ENCODE assay signal across 1 cellular context in the genomic region with DNA sequence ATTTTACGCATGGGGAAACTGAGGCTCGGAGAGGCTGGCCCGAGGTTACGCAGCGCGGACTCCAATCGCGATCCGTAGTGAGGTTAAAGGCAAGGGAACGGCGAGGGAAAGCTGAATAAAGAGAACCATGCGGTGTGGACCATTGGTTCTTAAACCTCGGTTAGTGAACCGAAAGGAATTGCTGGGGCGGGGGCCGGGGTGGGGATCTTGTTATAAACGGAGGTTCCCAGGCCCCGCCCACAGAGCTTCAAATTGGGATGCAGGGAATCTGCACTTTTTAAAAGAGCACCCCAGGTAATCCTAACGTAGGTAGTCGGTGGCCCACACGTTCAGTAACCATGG.
TF ChIP-seq lines count a peak whose summit lies in the region.

No MANE protein-coding gene starts in this region.

TF ChIP-seq in K562, 482 proteins besides CTCF, POLR2A, EP300 and RAD21 (continued from another document):
- TF ChIP-seq RFX7 (CRISPR knock-in tag; IDR thresholded peaks at IDR 0.05) = no peak
- TF ChIP-seq, protein P1, sequence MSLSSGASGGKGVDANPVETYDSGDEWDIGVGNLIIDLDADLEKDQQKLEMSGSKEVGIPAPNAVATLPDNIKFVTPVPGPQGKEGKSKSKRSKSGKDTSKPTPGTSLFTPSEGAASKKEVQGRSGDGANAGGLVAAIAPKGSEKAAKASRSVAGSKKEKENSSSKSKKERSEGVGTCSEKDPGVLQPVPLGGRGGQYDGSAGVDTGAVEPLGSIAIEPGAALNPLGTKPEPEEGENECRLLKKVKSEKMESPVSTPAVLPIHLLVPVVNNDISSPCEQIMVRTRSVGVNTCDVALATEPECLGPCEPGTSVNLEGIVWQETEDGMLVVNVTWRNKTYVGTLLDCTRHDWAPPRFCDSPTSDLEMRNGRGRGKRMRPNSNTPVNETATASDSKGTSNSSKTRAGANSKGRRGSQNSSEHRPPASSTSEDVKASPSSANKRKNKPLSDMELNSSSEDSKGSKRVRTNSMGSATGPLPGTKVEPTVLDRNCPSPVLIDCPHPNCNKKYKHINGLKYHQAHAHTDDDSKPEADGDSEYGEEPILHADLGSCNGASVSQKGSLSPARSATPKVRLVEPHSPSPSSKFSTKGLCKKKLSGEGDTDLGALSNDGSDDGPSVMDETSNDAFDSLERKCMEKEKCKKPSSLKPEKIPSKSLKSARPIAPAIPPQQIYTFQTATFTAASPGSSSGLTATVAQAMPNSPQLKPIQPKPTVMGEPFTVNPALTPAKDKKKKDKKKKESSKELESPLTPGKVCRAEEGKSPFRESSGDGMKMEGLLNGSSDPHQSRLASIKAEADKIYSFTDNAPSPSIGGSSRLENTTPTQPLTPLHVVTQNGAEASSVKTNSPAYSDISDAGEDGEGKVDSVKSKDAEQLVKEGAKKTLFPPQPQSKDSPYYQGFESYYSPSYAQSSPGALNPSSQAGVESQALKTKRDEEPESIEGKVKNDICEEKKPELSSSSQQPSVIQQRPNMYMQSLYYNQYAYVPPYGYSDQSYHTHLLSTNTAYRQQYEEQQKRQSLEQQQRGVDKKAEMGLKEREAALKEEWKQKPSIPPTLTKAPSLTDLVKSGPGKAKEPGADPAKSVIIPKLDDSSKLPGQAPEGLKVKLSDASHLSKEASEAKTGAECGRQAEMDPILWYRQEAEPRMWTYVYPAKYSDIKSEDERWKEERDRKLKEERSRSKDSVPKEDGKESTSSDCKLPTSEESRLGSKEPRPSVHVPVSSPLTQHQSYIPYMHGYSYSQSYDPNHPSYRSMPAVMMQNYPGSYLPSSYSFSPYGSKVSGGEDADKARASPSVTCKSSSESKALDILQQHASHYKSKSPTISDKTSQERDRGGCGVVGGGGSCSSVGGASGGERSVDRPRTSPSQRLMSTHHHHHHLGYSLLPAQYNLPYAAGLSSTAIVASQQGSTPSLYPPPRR (CRISPR knock-in tag; IDR thresholded peaks at IDR 0.05; ENCODE audit: borderline replicate concordance) = no peak
- TF ChIP-seq ATF7 (IDR thresholded peaks at IDR 0.05) = no peak
